8 cellular contexts compared by ENCODE assay signal in genomic region chr15:89690276-89691218, GRCh38. TPM values are rescaled to one million over a fixed set of nuclear protein-coding genes. Genes with fewer than 3 reads are reported as not detected.
DNase-seq lines count a peak whose midpoint lies in the region; ATAC-seq and TF ChIP-seq lines count a peak whose summit lies in the region.

A gene with protein sequence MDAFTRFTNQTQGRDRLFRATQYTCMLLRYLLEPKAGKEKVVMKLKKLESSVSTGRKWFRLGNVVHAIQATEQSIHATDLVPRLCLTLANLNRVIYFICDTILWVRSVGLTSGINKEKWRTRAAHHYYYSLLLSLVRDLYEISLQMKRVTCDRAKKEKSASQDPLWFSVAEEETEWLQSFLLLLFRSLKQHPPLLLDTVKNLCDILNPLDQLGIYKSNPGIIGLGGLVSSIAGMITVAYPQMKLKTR (minus strand): TSS chr15:89690754. CDS start chr15:89690632, 122 bp downstream.
TSS of gene WDR93 (plus strand) at chr15:89690811. CDS start at chr15:89701747, 10,936 bp downstream.

- H3K4me1 ChIP-seq in adipocyte (ENCODE audit: control insufficient read depth, insufficient read depth, low read length) (peaks cover 46% of the 10 kb centered on the region), right atrium auricular region (peaks cover 0 to 11% of the 10 kb centered on the region in 2 donors), upper lobe of left lung (peaks cover 3 to 23% (median 12%) of the 10 kb centered on the region in 4 donors)

- TF ChIP-seq EP300 in upper lobe of left lung (IDR thresholded peaks at IDR 0.05): no peak

- no peaks in the 10 kb centered on the region for H3K36me3 ChIP-seq in GM06990 (ENCODE audit: control insufficient read depth, insufficient read depth, low read length)
- peaks cover 2% of the 10 kb centered on the region for H3K36me3 ChIP-seq in adipocyte (ENCODE audit: control insufficient read depth, insufficient read depth, low read length, severe bottlenecking)
- no peaks in the 10 kb centered on the region for H3K36me3 ChIP-seq in right atrium auricular region
- H3K36me3 ChIP-seq in upper lobe of left lung: peaks cover 0 to 7% (median 0%) of the 10 kb centered on the region in 4 donors

- WGBS in upper lobe of left lung, 2 donors: 3 to 5% methylated on average over 20 to 49 of the region's 60 CpGs

- CTCF ChIA-PET in T-cell (lab: Charles Lee): no interaction called here

- TF ChIP-seq CTCF in GM06990 (IDR thresholded peaks at IDR 0.05; ENCODE audit: insufficient read depth, low read length, poor library complexity, severe bottlenecking): no peak
- TF ChIP-seq CTCF in HFF-Myc (IDR thresholded peaks at IDR 0.05; ENCODE audit: low read depth, low read length, missing control alignments): no peak
- TF ChIP-seq CTCF in right atrium auricular region (IDR thresholded peaks at IDR 0.05): no peak
- no peak for TF ChIP-seq CTCF in progenitor cell of endocrine pancreas (IDR thresholded peaks at IDR 0.05; ENCODE audit: unreplicated experiment)
- no peak for TF ChIP-seq CTCF in upper lobe of left lung (IDR thresholded peaks at IDR 0.05)

- H3K27me3 Mint-ChIP-seq in T-cell (no peaks in the 10 kb centered on the region), progenitor cell of endocrine pancreas (peaks cover 20% of the 10 kb centered on the region)

- H3K9ac ChIP-seq in adipocyte (ENCODE audit: low read length): peak within 1 kb of the TSS; percentile 88

- H3K4me3 ChIP-seq in GM06990 (replicated peaks; ENCODE audit: low read depth, low read length) (peak within 1 kb of the TSS; percentile 82), HFF-Myc (replicated peaks; ENCODE audit: low read depth, low read length) (peak within 1 kb of the TSS; percentile 90), adipocyte (ENCODE audit: low read length) (peak within 1 kb of the TSS; percentile 84), right atrium auricular region (peak within 1 kb of the TSS; percentile 63 to 66), upper lobe of left lung (peak within 1 kb of the TSS; percentile 49 to 80 (median 64))

- H3K27ac ChIP-seq in right atrium auricular region (peak within 1 kb of the TSS; percentile 59 to 71), upper lobe of left lung (peak within 1 kb of the TSS; percentile 43 to 75 (median 58))

- H3K4me1 Mint-ChIP-seq in T-cell (peaks cover 14 to 17% (median 15%) of the 10 kb centered on the region in 3 donors), progenitor cell of endocrine pancreas (ENCODE audit: low read depth) (peaks cover 3% of the 10 kb centered on the region)

- TF ChIP-seq POLR2A in upper lobe of left lung (IDR thresholded peaks at IDR 0.05): peak in 2 of 4 donors; percentile 38 to 64

- ATAC-seq in T-cell (replicated peaks in 1 of 4) (peak; percentile 86 to 93 (median 88)), upper lobe of left lung (ENCODE audit: low FRiP score in 2 of 2) (peak; percentile 94 to 96)

- H3K27me3 ChIP-seq in GM06990 (replicated peaks; ENCODE audit: control insufficient read depth, insufficient read depth, low read length): no peaks in the 10 kb centered on the region
- H3K27me3 ChIP-seq in adipocyte (replicated peaks; ENCODE audit: control insufficient read depth, insufficient read depth, low read length): no peaks in the 10 kb centered on the region
- H3K27me3 ChIP-seq in right atrium auricular region: no peaks in the 10 kb centered on the region
- H3K27me3 ChIP-seq in upper lobe of left lung: no peaks in the 10 kb centered on the region

- POLR2A ChIA-PET in T-cell (lab: Charles Lee): no interaction called here

- no peaks in the 10 kb centered on the region for H3K9me3 Mint-ChIP-seq in T-cell
- H3K9me3 Mint-ChIP-seq in progenitor cell of endocrine pancreas (ENCODE audit: low read depth): no peaks in the 10 kb centered on the region

- H3K4me3 Mint-ChIP-seq in T-cell: peak within 1 kb of the TSS; percentile 89 to 93 (median 89)
- H3K4me3 Mint-ChIP-seq in progenitor cell of endocrine pancreas (ENCODE audit: low read depth): peak within 1 kb of the TSS; percentile 92

- H3K9me3 ChIP-seq in adipocyte (ENCODE audit: control insufficient read depth, low read length): no peaks in the 10 kb centered on the region
- H3K9me3 ChIP-seq in right atrium auricular region: no peaks in the 10 kb centered on the region
- no peaks in the 10 kb centered on the region for H3K9me3 ChIP-seq in upper lobe of left lung

- H3K27ac Mint-ChIP-seq in T-cell: peak within 1 kb of the TSS; percentile 76 to 86
- H3K27ac Mint-ChIP-seq in progenitor cell of endocrine pancreas: peak within 1 kb of the TSS; percentile 73

- DNase-seq in GM06990 (ENCODE audit: extremely low read depth, insufficient read length) (peak; percentile 81), HFF-Myc (ENCODE audit: extremely low read depth, low read depth) (peak; percentile 20), NAMALWA (ENCODE audit: low spot score) (peak; percentile 62), T-cell (peak; percentile 32 to 80 (median 68)), adipocyte (ENCODE audit: low read depth) (peak; percentile 78), right atrium auricular region (ENCODE audit: low spot score) (peak; percentile 69), progenitor cell of endocrine pancreas (ENCODE audit: low spot score, unreplicated experiment) (peak; percentile 75), upper lobe of left lung (peak; percentile 91 to 94)

- peaks cover 5% of the 10 kb centered on the region for H3K36me3 Mint-ChIP-seq in T-cell
- peaks cover under 1% of the 10 kb centered on the region for H3K36me3 Mint-ChIP-seq in progenitor cell of endocrine pancreas (ENCODE audit: insufficient read depth)

RNA-seq across cellular contexts. Expression of the first gene that starts in this region (rescaled TPM):
- total RNA-seq in T-cell (1 to 10 TPM in 4 of 5 donors, under 1 TPM in 1; 0.91 to 4.0 (median 2.0) TPM), right atrium auricular region (10 to 100 TPM; 11.6 to 14.8 TPM), progenitor cell of endocrine pancreas (4.8 and 4.9 TPM in 2 replicates), upper lobe of left lung (10 to 100 TPM in 1 of 6 donors, 1 to 10 TPM in 5; 4.4 to 18.7 (median 6.7) TPM)

RNA-seq across cellular contexts. Expression of gene WDR93, which starts in this region (rescaled TPM):
- total RNA-seq in T-cell: under 1 TPM in 2 of 5 donors, not detected in 3; 0.13 to 0.35 TPM
- under 1 TPM in 1 of 2 donors, not detected in 1; 0.20 TPM for total RNA-seq in right atrium auricular region
- total RNA-seq in progenitor cell of endocrine pancreas: 0.91 and 1.3 TPM in 2 replicates
- total RNA-seq in upper lobe of left lung: 1 to 10 TPM in 4 of 6 donors, under 1 TPM in 2; 0.31 to 7.2 (median 1.9) TPM

Comparison
In these comparisons a context has a peak if more than half of its experiments do, and no peak if none do; other contexts are left out.
1. Peak in every context shown above with its lines: DNase-seq, ATAC-seq, H3K4me3 ChIP-seq and H3K27ac ChIP-seq.
2. DNase-seq: peak in every context shown above with its lines; median percentile 92 in upper lobe of left lung; 81 in GM06990; 78 in adipocyte; 75 in progenitor cell of endocrine pancreas; 69 in right atrium auricular region; 68 in T-cell; 62 in NAMALWA; 20 in HFF-Myc.